Comparison of ENCODE assay signal across 17 cellular contexts in the genomic region with DNA sequence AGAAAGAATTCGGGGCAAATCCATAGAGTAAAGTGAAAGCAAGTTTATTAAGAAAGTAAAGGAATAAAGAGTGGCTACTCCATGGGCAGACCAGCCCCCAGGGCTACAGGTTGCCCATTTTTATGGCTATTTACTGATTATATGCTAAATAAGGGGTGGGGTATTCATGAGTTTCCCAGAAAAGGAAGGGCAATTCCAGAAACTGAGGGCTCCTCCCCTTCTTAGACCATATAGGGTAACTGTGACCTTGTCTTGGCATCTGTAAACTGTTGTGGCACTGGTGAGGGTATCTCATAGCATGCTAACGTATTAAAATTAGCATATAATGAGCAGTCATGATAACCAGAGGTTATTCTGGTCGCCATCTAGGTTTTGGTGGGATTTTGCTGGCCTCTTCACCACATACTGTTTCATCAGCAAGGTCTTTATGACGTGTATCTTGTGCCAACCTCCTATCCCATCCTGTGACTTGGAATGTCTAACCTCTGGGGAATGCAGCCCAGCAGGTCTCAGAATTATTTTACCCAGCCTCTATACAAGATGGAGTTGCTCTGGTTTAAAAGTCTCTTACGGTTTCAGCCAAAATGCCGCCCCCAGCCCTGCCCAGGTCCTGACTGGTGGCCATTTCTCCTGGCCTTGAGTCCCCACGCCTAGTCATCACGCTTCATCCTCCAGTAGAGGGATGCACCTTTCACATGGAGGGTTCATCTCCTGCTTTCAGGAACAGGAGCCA. TPM values are rescaled to one million over a fixed set of nuclear protein-coding genes. Genes with fewer than 3 reads are reported as not detected.
A peak's percentile ranks its signal among the peaks of the same experiment; 100 is the strongest.
DNase-seq lines count a peak whose midpoint lies in the region; ATAC-seq and TF ChIP-seq lines count a peak whose summit lies in the region.
"Had no signal": no experiment of that assay in that cellular context is flagged by ENCODE, and none has a peak within 500 bp of the region (broad histone marks: within the 10 kb centered on the region; RNA-seq: fewer than 3 reads in every experiment).

No MANE protein-coding gene starts in this region.

- peaks cover 0 to 3% of the 10 kb centered on the region in 2 donors for H3K27me3 Mint-ChIP-seq in CD8-positive, alpha-beta memory T cell
- H3K27me3 Mint-ChIP-seq in dendritic cell treated with granulocyte-macrophage colony-stimulating factor and Interleukin-4, amounts not matched to agents 40 ng/mL and 50 ng/mL, for 4 days: peaks cover 86% of the 10 kb centered on the region
- H3K27me3 Mint-ChIP-seq in nephron (ENCODE audit: low read depth): peaks cover 29% of the 10 kb centered on the region

- no peak for ATAC-seq in GM19023 (IDR thresholded peaks at IDR 0.05; ENCODE audit: unreplicated experiment)
- ATAC-seq: body of pancreas had no signal

- H3K4me3 ChIP-seq in CD8-positive, alpha-beta memory T cell (ENCODE audit: low read length): no peak overlapping the region
- H3K4me3 ChIP-seq: body of pancreas had no signal

- no peak for DNase-seq in CD8-positive, alpha-beta memory T cell
- DNase-seq in OCI-M1 (lab: John Stamatoyannopoulos, UW) (peak; percentile 82), NCI-H1436 (lab: John Stamatoyannopoulos, UW) (no peak), NCI-H82 treated with DMSO at 0.1 percent for 48 hours (lab: John Stamatoyannopoulos, UW; ENCODE audit: unreplicated experiment) (no peak)
- no peak for DNase-seq in activated CD4-positive, alpha-beta T cell treated with anti-CD3 and anti-CD28 coated beads, Interleukin-2, amount 50 U/mL, for 4 hours
- DNase-seq: BE2C; body of pancreas; NCI-H2081; NK-92 treated with Interleukin-12 subunit alpha and Interleukin-12 subunit beta, amount 100 ng/mL, for 24 hours; retina; stimulated activated CD4-positive, alpha-beta T cell treated with anti-CD3 and anti-CD28 coated beads, Interleukin-2, amount 100 ng/mL, for 48 hours had no signal

- peaks cover 0 to 2% (median 0%) of the 10 kb centered on the region in 3 donors for H3K36me3 Mint-ChIP-seq in CD8-positive, alpha-beta memory T cell
- H3K36me3 Mint-ChIP-seq in dendritic cell treated with granulocyte-macrophage colony-stimulating factor and Interleukin-4, amounts not matched to agents 40 ng/mL and 50 ng/mL, for 4 days (ENCODE audit: low read depth): no peaks in the 10 kb centered on the region
- H3K36me3 Mint-ChIP-seq in nephron (ENCODE audit: low read depth): peaks cover 10% of the 10 kb centered on the region

- peaks cover 14 to 30% (median 15%) of the 10 kb centered on the region in 3 donors for H3K4me1 Mint-ChIP-seq in CD8-positive, alpha-beta memory T cell
- peaks cover 21% of the 10 kb centered on the region for H3K4me1 Mint-ChIP-seq in dendritic cell treated with granulocyte-macrophage colony-stimulating factor and Interleukin-4, amounts not matched to agents 40 ng/mL and 50 ng/mL, for 4 days (ENCODE audit: low read depth)
- peaks cover 10% of the 10 kb centered on the region for H3K4me1 Mint-ChIP-seq in nephron

- H3K36me3 ChIP-seq in CD8-positive, alpha-beta memory T cell (ENCODE audit: insufficient read depth, low read length): no peaks in the 10 kb centered on the region
- H3K36me3 ChIP-seq: BE2C had no signal

- TF ChIP-seq CTCF in nephron (IDR thresholded peaks at IDR 0.05; ENCODE audit: unreplicated experiment in 3 of 3): no peak

- H3K27me3 ChIP-seq in CD8-positive, alpha-beta memory T cell (ENCODE audit: insufficient read depth, low read length, poor library complexity, severe bottlenecking): no peaks in the 10 kb centered on the region
- H3K27me3 ChIP-seq: BE2C had no signal

- no peaks in the 10 kb centered on the region for H3K9me3 ChIP-seq in CD8-positive, alpha-beta memory T cell (ENCODE audit: low read length)
- H3K9me3 ChIP-seq: BE2C, body of pancreas had no signal

- H3K4me3 Mint-ChIP-seq in CD8-positive, alpha-beta memory T cell: peak overlapping the region in 6 of 7 donors; percentile 12 to 86 (median 42)
- H3K4me3 Mint-ChIP-seq in dendritic cell treated with granulocyte-macrophage colony-stimulating factor and Interleukin-4, amounts not matched to agents 40 ng/mL and 50 ng/mL, for 4 days: no peak overlapping the region
- H3K4me3 Mint-ChIP-seq in nephron: peak overlapping the region in 2 of 3 experiments; percentile 41 to 88

- POLR2A ChIA-PET in CD8-positive, alpha-beta memory T cell (lab: Charles Lee): interaction anchor here (0.9 kb wide), 1 partner anchor 41 kb away, joined by 3 read pairs; a partner anchor contains a TSS

- H3K27ac ChIP-seq in CD8-positive, alpha-beta memory T cell (ENCODE audit: low read depth, low read length): no peak overlapping the region
- H3K27ac ChIP-seq: body of pancreas had no signal

- CTCF ChIA-PET in CD8-positive, alpha-beta memory T cell (lab: Charles Lee): no interaction called here

- no peaks in the 10 kb centered on the region for H3K9me3 Mint-ChIP-seq in CD8-positive, alpha-beta memory T cell
- no peaks in the 10 kb centered on the region for H3K9me3 Mint-ChIP-seq in dendritic cell treated with granulocyte-macrophage colony-stimulating factor and Interleukin-4, amounts not matched to agents 40 ng/mL and 50 ng/mL, for 4 days
- H3K9me3 Mint-ChIP-seq in nephron: no peaks in the 10 kb centered on the region
- H3K9me3 Mint-ChIP-seq: activated T-helper 2 cell treated with anti-CD3 and anti-CD28 coated beads, Interferon-gamma antibody, Interleukin-2, Interleukin-4, amounts not matched to agents 10 μg/mL and 5 μg/mL and 100 μg/mL, durations not matched to agents 14 hours and 24 hours and 36 hours had no signal

- H3K4me1 ChIP-seq in CD8-positive, alpha-beta memory T cell (ENCODE audit: insufficient read depth, low read length): peaks cover 20% of the 10 kb centered on the region
- H3K4me1 ChIP-seq: BE2C had no signal

- H3K27ac Mint-ChIP-seq in CD8-positive, alpha-beta memory T cell: peak overlapping the region in 1 of 8 donors; percentile 31
- H3K27ac Mint-ChIP-seq in dendritic cell treated with granulocyte-macrophage colony-stimulating factor and Interleukin-4, amounts not matched to agents 40 ng/mL and 50 ng/mL, for 4 days: peak overlapping the region; percentile 40
- H3K27ac Mint-ChIP-seq in nephron: no peak overlapping the region
- H3K27ac Mint-ChIP-seq: activated T-helper 2 cell treated with anti-CD3 and anti-CD28 coated beads, Interferon-gamma antibody, Interleukin-2, Interleukin-4, amounts not matched to agents 10 μg/mL and 5 μg/mL and 100 μg/mL, durations not matched to agents 14 hours and 24 hours and 36 hours had no signal

- intact Hi-C loops in dendritic cell treated with granulocyte-macrophage colony-stimulating factor and Interleukin-4, amounts not matched to agents 40 ng/mL and 50 ng/mL, for 4 days (cut with micrococcal nuclease): no loop called here

RNA-seq across cellular contexts. Expression of gene TRIM17, which starts 1.0 kb away (rescaled TPM):
- 1 to 10 TPM; 1.8 to 2.1 TPM for total RNA-seq in CD8-positive, alpha-beta memory T cell
- polyA plus RNA-seq in CD8-positive, alpha-beta memory T cell: 0.60 TPM
- total RNA-seq: glomerular endothelial cell, LHCN-M2 had no signal

RNA-seq across cellular contexts. Expression of gene TRIM11, which starts 11.0 kb away (rescaled TPM):
- total RNA-seq in CD8-positive, alpha-beta memory T cell: 10 to 100 TPM; 38.3 to 38.8 TPM
- polyA plus RNA-seq in CD8-positive, alpha-beta memory T cell: 21.5 TPM
